Comparison of ENCODE assay signal across 17 cellular contexts in the genomic region with DNA sequence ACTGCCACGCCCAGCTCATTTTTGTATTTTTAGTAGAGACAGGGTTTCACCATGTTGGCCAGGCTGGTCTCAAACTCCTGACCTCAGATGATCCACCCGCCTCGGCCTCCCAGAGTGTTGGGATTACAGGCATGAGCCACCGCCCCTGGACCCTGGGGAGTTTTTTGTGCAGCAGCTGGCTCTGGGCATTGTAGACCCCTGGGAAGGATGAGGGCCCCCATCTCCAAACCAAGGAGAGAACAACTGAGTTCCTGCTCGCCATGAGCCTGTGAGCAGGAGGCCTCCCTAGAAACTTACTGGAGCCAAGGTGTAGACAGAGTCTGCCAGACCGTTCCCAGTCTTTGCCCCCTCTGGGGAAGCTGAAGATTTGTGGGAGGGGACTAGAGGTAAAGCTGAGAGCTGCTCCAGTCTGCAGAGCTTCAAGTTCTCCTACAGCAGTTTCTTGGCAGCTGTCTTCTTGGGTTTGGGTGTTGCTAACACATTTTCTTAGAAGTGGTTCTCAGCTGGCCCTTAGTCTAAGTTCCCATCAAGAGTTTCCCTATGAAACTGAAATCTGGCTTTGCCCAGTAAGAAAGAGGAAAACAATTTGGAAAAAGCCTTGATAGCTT. TPM values are rescaled to one million over a fixed set of nuclear protein-coding genes. Genes with fewer than 3 reads are reported as not detected.
DNase-seq lines count a peak whose midpoint lies in the region; ATAC-seq and TF ChIP-seq lines count a peak whose summit lies in the region.
"Had no signal": no experiment of that assay in that cellular context is flagged by ENCODE, and none has a peak within 500 bp of the region (broad histone marks: within the 10 kb centered on the region; RNA-seq: fewer than 3 reads in every experiment).

No MANE protein-coding gene starts in this region.

- H3K9me3 ChIP-seq in right atrium auricular region (no peaks in the 10 kb centered on the region), stomach (no peaks in the 10 kb centered on the region)
- no peaks in the 10 kb centered on the region for H3K9me3 ChIP-seq in CD8-positive, alpha-beta T cell (ENCODE audit: low read length)
- H3K9me3 ChIP-seq: SJCRH30 had no signal

- intact Hi-C loops in Right ventricle myocardium inferior (cut with DNase I) (loop anchor here (2.0 kb wide), 1 partner anchor 35 kb away; a partner anchor contains a TSS), left ventricle myocardium superior (cut with micrococcal nuclease) (no loop called here), stomach (cut with DNase I; ENCODE audit: low total_unique reads) (no loop called here)
- intact Hi-C loops in CD8-positive, alpha-beta T cell (cut with DNase I, micrococcal nuclease): no loop called here

- no peak overlapping the region for H3K4me3 ChIP-seq in right atrium auricular region
- H3K4me3 ChIP-seq in stomach: no peak overlapping the region
- H3K4me3 ChIP-seq in CD8-positive, alpha-beta T cell (ENCODE audit: low read depth, low read length): no peak overlapping the region
- H3K4me3 ChIP-seq: SJCRH30 had no signal

- no peak overlapping the region for H3K27ac Mint-ChIP-seq in CD8-positive, alpha-beta T cell

- H3K9me3 Mint-ChIP-seq in CD8-positive, alpha-beta T cell: no peaks in the 10 kb centered on the region

- peaks cover 40% of the 10 kb centered on the region for H3K36me3 ChIP-seq in right atrium auricular region
- H3K36me3 ChIP-seq in stomach: peaks cover 0 to 61% (median 46%) of the 10 kb centered on the region in 4 donors
- H3K36me3 ChIP-seq in CD8-positive, alpha-beta T cell (ENCODE audit: insufficient read depth, low read length): peaks cover 33% of the 10 kb centered on the region

- WGBS in stomach, 5 donors: 74 to 94% (median 89%) methylated on average over 6 of the region's 6 CpGs

- H3K4me3 Mint-ChIP-seq in CD8-positive, alpha-beta T cell: no peak overlapping the region

- H3K4me1 ChIP-seq in right atrium auricular region (peaks cover 0 to 41% of the 10 kb centered on the region in 2 donors), stomach (peaks cover 43 to 74% (median 57%) of the 10 kb centered on the region in 4 donors)
- H3K4me1 ChIP-seq in CD8-positive, alpha-beta T cell (ENCODE audit: insufficient read depth, low read length): no peaks in the 10 kb centered on the region
- H3K4me1 ChIP-seq: SJCRH30 had no signal

- CTCF ChIA-PET in CD8-positive, alpha-beta T cell (lab: Charles Lee): interaction anchor here (0.9 to 3.0 kb wide), 5 partner anchors 9 to 262 kb away, joined by 3 to 11 read pairs (median 4); no protein-coding TSS in a partner anchor

- H3K4me1 Mint-ChIP-seq in CD8-positive, alpha-beta T cell (ENCODE audit: low read depth): peaks cover 2% of the 10 kb centered on the region

- ATAC-seq in Right ventricle myocardium inferior (peak; percentile 54), left ventricle myocardium superior (peak; percentile 55)
- ATAC-seq in CD8-positive, alpha-beta T cell: no peak

- TF ChIP-seq CTCF in right atrium auricular region (IDR thresholded peaks at IDR 0.05) (no peak), stomach (IDR thresholded peaks at IDR 0.05) (no peak)
- no peak for TF ChIP-seq CTCF in CD8-positive, alpha-beta T cell (IDR thresholded peaks at IDR 0.05)

- H3K27me3 Mint-ChIP-seq in CD8-positive, alpha-beta T cell (ENCODE audit: low read depth): no peaks in the 10 kb centered on the region

- no peak for DNase-seq in Right ventricle myocardium inferior (ENCODE audit: missing footprints)
- DNase-seq in right atrium auricular region (ENCODE audit: low spot score): no peak
- peak; percentile 45 for DNase-seq in left ventricle myocardium superior
- DNase-seq in stomach: no peak
- no peak for DNase-seq in HCEC 1CT
- no peak for DNase-seq in NOMO-1 treated with dmso at 0.1 percent for 144 hours (lab: John Stamatoyannopoulos, UW; ENCODE audit: unreplicated experiment)
- DNase-seq in AG08395 (ENCODE audit: low spot score): no peak
- no peak for DNase-seq in CD8-positive, alpha-beta T cell
- DNase-seq: 8988T, C1 segment of cervical spinal cord, COR-L47, DMS53, IMR-90, Kasumi-1, NCI-H2029 treated with DMSO at 0.1 percent for 48 hours, NCI-H510A treated with DMSO at 0.1 percent for 48 hours, SJCRH30 had no signal

- H3K27me3 ChIP-seq in right atrium auricular region (no peaks in the 10 kb centered on the region), stomach (no peaks in the 10 kb centered on the region)
- H3K27me3 ChIP-seq in CD8-positive, alpha-beta T cell (ENCODE audit: insufficient read depth, low read length): no peaks in the 10 kb centered on the region
- H3K27me3 ChIP-seq: SJCRH30 had no signal

- H3K27ac ChIP-seq in right atrium auricular region (peak overlapping the region in 1 of 2 donors; percentile 73), stomach (peak overlapping the region; percentile 34 to 89 (median 84))
- no peak overlapping the region for H3K27ac ChIP-seq in CD8-positive, alpha-beta T cell (ENCODE audit: low read depth, low read length)
- H3K27ac ChIP-seq: SJCRH30 had no signal

- peaks cover 65% of the 10 kb centered on the region for H3K36me3 Mint-ChIP-seq in CD8-positive, alpha-beta T cell

- no peak for TF ChIP-seq EP300 in stomach (IDR thresholded peaks at IDR 0.05)

- POLR2A ChIA-PET in CD8-positive, alpha-beta T cell (lab: Charles Lee): interaction anchor here (0.6 kb wide), 1 partner anchor 20 kb away, joined by 3 read pairs; no protein-coding TSS in a partner anchor

- no peak for TF ChIP-seq POLR2A in stomach (IDR thresholded peaks at IDR 0.05)

RNA-seq across cellular contexts. Expression of a gene that starts 12.4 kb away (rescaled TPM):
- 19.7 TPM for total RNA-seq in Right ventricle myocardium inferior
- total RNA-seq in right atrium auricular region: 10 to 100 TPM; 17.6 to 25.3 TPM
- total RNA-seq in left ventricle myocardium superior: 19.6 TPM
- 10 to 100 TPM in 3 of 5 donors, 1 to 10 TPM in 1, under 1 TPM in 1; 0.87 to 46.9 (median 17.0) TPM for total RNA-seq in stomach
- polyA plus RNA-seq in stomach: 10 to 100 TPM; 22.2 to 73.2 (median 34.5) TPM
- 10 to 100 TPM in 1 of 2 experiments, 1 to 10 TPM in 1; 9.7 to 10.2 TPM for total RNA-seq in CD8-positive, alpha-beta T cell

RNA-seq across cellular contexts. Expression of a gene that starts 12.7 kb away (rescaled TPM):
- 0.78 TPM for total RNA-seq in Right ventricle myocardium inferior
- total RNA-seq in right atrium auricular region: under 1 TPM; 0.43 to 0.52 TPM
- 0.45 TPM for total RNA-seq in left ventricle myocardium superior
- 1 to 10 TPM in 4 of 5 donors, under 1 TPM in 1; 0.29 to 5.8 (median 3.2) TPM for total RNA-seq in stomach
- polyA plus RNA-seq in stomach: under 1 TPM; 0.37 to 0.90 (median 0.46) TPM
- under 1 TPM; 0.08 to 0.14 TPM for total RNA-seq in CD8-positive, alpha-beta T cell

RNA-seq across cellular contexts. Expression of a gene that starts 34.9 kb away (rescaled TPM):
- total RNA-seq in Right ventricle myocardium inferior (9.0 TPM), right atrium auricular region (1 to 10 TPM; 5.4 to 7.4 TPM), left ventricle myocardium superior (5.3 TPM), stomach (10 to 100 TPM in 4 of 5 donors, 1 to 10 TPM in 1; 9.5 to 31.3 (median 19.6) TPM)
- 1 to 10 TPM in 2 of 3 donors, under 1 TPM in 1; 0.76 to 9.0 (median 3.9) TPM for polyA plus RNA-seq in stomach
- under 1 TPM; 0.39 to 0.60 TPM for total RNA-seq in CD8-positive, alpha-beta T cell
